Comparison of ENCODE assay signal across 6 cellular contexts in genomic region chr5:30453168-30453567, GRCh38.
"Had no signal": no experiment of that assay in that cellular context is flagged by ENCODE, and none has a peak within 500 bp of the region (broad histone marks: within the 10 kb centered on the region; RNA-seq: fewer than 3 reads in every experiment).

No MANE protein-coding gene starts in this region.

- H3K4me3 ChIP-seq: K562 had no signal

- H3K9ac ChIP-seq: KMS-11 had no signal

- H3K27ac ChIP-seq: HL-60, KMS-11 had no signal

- H3K4me2 ChIP-seq: KMS-11 had no signal

- FAIRE-seq: HTR-8/SVneo, K562 had no signal

- ATAC-seq: K562 had no signal

- DNase-seq: KBM-7, KG1 had no signal
